Comparison of ENCODE assay signal across 8 cellular contexts in the genomic region with DNA sequence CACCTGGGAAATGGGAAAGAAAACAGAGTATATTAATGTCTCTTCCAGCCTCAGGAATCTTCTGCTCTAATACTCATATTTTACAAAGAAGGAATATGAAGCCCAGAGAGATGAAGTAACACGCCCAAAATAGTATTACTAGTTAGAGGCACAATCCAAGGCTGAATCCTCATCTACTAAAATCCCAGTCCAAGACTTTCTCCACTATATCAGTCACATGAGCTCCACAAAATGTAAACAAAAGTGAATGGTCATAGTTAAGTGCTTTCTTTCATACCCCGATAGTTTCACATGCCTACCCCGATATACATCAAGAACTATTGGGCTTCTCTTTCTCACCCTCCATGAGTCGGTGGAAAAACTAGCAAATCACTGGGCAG. TPM values are rescaled to one million over a fixed set of nuclear protein-coding genes. Genes with fewer than 3 reads are reported as not detected.
A peak's percentile ranks its signal among the peaks of the same experiment; 100 is the strongest.
DNase-seq lines count a peak whose midpoint lies in the region; ATAC-seq and TF ChIP-seq lines count a peak whose summit lies in the region.

No MANE protein-coding gene starts in this region.

- intact Hi-C loops in ascending aorta (cut with DNase I): loop anchor here (5.0 kb wide), 1 partner anchor 525 kb away; no protein-coding TSS in a partner anchor
- intact Hi-C loops in testis (cut with DNase I; ENCODE audit: low total_unique reads): loop anchor here (10.0 kb wide), 1 partner anchor 138 kb away; a partner anchor contains a TSS

- POLR2A ChIA-PET in HEK293 (lab: Yijun Ruan, JAX): interaction anchor here (0.5 to 4.2 kb wide), 6 partner anchors 9 to 416 kb away, joined by 3 to 18 read pairs (median 3); a partner anchor contains a TSS

- H3K4me1 ChIP-seq in HEK293 (ENCODE audit: control insufficient read depth, insufficient read depth, low read length) (peaks cover 6% of the 10 kb centered on the region; the same call in 1 of the 2 replicates), ascending aorta (peaks cover 0 to 9% of the 10 kb centered on the region in 2 donors), testis (peaks cover 4% of the 10 kb centered on the region)

- H3K9me3 ChIP-seq in HEK293 (ENCODE audit: control insufficient read depth, insufficient read depth, low read depth, low read length) (no peaks in the 10 kb centered on the region), ascending aorta (no peaks in the 10 kb centered on the region), testis (no peaks in the 10 kb centered on the region)

- WGBS in testis, 2 donors: 2% methylated on average over 4 of the region's 4 CpGs

- TF ChIP-seq POLR2A in testis (IDR thresholded peaks at IDR 0.05): no peak

- TF ChIP-seq CTCF in 22Rv1 (IDR thresholded peaks at IDR 0.05) (no peak), HEK293 (tag by site-specific recombination; IDR thresholded peaks at IDR 0.05) (no peak), ascending aorta (IDR thresholded peaks at IDR 0.05) (no peak), testis (IDR thresholded peaks at IDR 0.05) (no peak)

- peaks cover 25 to 36% of the 10 kb centered on the region in 2 experiments for H3K36me3 ChIP-seq in HEK293 (ENCODE audit: control insufficient read depth in 2 of 2, insufficient read depth in 1 of 2, low read length in 2 of 2)
- H3K36me3 ChIP-seq in ascending aorta: peaks cover 3 to 11% of the 10 kb centered on the region in 2 donors
- no peaks in the 10 kb centered on the region for H3K36me3 ChIP-seq in testis (ENCODE audit: low read depth, missing control alignments)

- CTCF ChIA-PET in HEK293 (lab: Yijun Ruan, JAX): interaction anchor here (1.0 to 1.6 kb wide), 2 partner anchors 183 to 291 kb away, joined by 3 to 4 read pairs; no protein-coding TSS in a partner anchor

- H3K4me3 ChIP-seq in HEK293 (ENCODE audit: low read depth, low read length): peak overlapping the region; percentile 93
- H3K4me3 ChIP-seq in ascending aorta: peak overlapping the region; percentile 80 to 85
- peak overlapping the region; percentile 86 to 88 for H3K4me3 ChIP-seq in testis

- DNase-seq in ascending aorta (ENCODE audit: low spot score in 2 of 2) (no peak), kidney tubule cell (ENCODE audit: low spot score) (peak; percentile 1), testis (no peak), SKM-1 (lab: John Stamatoyannopoulos, UW; ENCODE audit: unreplicated experiment) (no peak)

- H3K27ac ChIP-seq in 22Rv1 (peak overlapping the region; percentile 86), HEK293 (ENCODE audit: extremely low read depth, low read depth, low read length) (peak overlapping the region; percentile 79; the same call in 1 of the 2 replicates), ascending aorta (peak overlapping the region; percentile 90 to 93), testis (peak overlapping the region; percentile 85 to 91)

- H3K27me3 ChIP-seq in ascending aorta (no peaks in the 10 kb centered on the region), testis (no peaks in the 10 kb centered on the region)

- ATAC-seq in GM21390 (IDR thresholded peaks at IDR 0.05; ENCODE audit: unreplicated experiment): no peak
- no peak for ATAC-seq in GM18909 (IDR thresholded peaks at IDR 0.05; ENCODE audit: poor library complexity, unreplicated experiment)

TF ChIP-seq in HEK293, 187 proteins besides CTCF, POLR2A, EP300 and RAD21:
- TF ChIP-seq OVOL3 (tag by site-specific recombination; IDR thresholded peaks at IDR 0.05) (no peak), ZNF169 (tag by site-specific recombination; IDR thresholded peaks at IDR 0.05) (no peak), ZNF311 (tag by site-specific recombination; IDR thresholded peaks at IDR 0.05; ENCODE audit: borderline replicate concordance) (no peak), ZNF48 (tag by site-specific recombination; IDR thresholded peaks at IDR 0.05) (no peak), ZNF521 (tag by site-specific recombination; IDR thresholded peaks at IDR 0.05) (no peak), ZNF629 (tag by site-specific recombination; IDR thresholded peaks at IDR 0.05) (no peak), ZNF157 (tag by site-specific recombination; IDR thresholded peaks at IDR 0.05) (no peak), ZNF654 (tag by site-specific recombination; IDR thresholded peaks at IDR 0.05; ENCODE audit: low read depth) (no peak)
- TF ChIP-seq, protein P1, sequence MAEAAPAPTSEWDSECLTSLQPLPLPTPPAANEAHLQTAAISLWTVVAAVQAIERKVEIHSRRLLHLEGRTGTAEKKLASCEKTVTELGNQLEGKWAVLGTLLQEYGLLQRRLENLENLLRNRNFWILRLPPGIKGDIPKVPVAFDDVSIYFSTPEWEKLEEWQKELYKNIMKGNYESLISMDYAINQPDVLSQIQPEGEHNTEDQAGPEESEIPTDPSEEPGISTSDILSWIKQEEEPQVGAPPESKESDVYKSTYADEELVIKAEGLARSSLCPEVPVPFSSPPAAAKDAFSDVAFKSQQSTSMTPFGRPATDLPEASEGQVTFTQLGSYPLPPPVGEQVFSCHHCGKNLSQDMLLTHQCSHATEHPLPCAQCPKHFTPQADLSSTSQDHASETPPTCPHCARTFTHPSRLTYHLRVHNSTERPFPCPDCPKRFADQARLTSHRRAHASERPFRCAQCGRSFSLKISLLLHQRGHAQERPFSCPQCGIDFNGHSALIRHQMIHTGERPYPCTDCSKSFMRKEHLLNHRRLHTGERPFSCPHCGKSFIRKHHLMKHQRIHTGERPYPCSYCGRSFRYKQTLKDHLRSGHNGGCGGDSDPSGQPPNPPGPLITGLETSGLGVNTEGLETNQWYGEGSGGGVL (tag by site-specific recombination; IDR thresholded peaks at IDR 0.05): no peak

RNA-seq across cellular contexts. Expression of a gene that starts 1.0 kb away (rescaled TPM):
- total RNA-seq in ascending aorta (2.2 TPM), testis (10 to 100 TPM; 25.7 to 28.1 TPM)
- 9.6 TPM for polyA plus RNA-seq in testis (ENCODE audit: insufficient read depth, low read depth, low replicate concordance)
